In genomic region chr19:423691-424466, GRCh38 we compare ENCODE assay signal across 19 cellular contexts. TPM values are rescaled to one million over a fixed set of nuclear protein-coding genes. Genes with fewer than 3 reads are reported as not detected.
A peak's percentile ranks its signal among the peaks of the same experiment; 100 is the strongest.
DNase-seq lines count a peak whose midpoint lies in the region; ATAC-seq, FAIRE-seq and TF ChIP-seq lines count a peak whose summit lies in the region.
"Had no signal": no experiment of that assay in that cellular context is flagged by ENCODE, and none has a peak within 500 bp of the region (broad histone marks: within the 10 kb centered on the region; RNA-seq: fewer than 3 reads in every experiment).

No MANE protein-coding gene starts in this region.

- intact Hi-C loops in Right ventricle myocardium superior (cut with DNase I) (no loop called here), K562 (cut with micrococcal nuclease) (no loop called here)

- H3K9me3 ChIP-seq in right atrium auricular region: no peaks in the 10 kb centered on the region
- no peaks in the 10 kb centered on the region for H3K9me3 ChIP-seq in K562 (replicated peaks; ENCODE audit: control insufficient read depth, insufficient read depth, low read depth, low read length)

- H2AFZ ChIP-seq in K562 (ENCODE audit: low read depth, low read length): no peak overlapping the region
- H2AFZ ChIP-seq: GM23248 had no signal

- H3K36me3 ChIP-seq in right atrium auricular region (no peaks in the 10 kb centered on the region), K562 (ENCODE audit: control insufficient read depth, insufficient read depth, low read length) (no peaks in the 10 kb centered on the region)
- H3K36me3 ChIP-seq: BLaER1 treated with 17β-estradiol and CSF1 and Interleukin-3, amounts not matched to agents 10 nM and 100 nM had no signal

- DNase-seq in Right ventricle myocardium superior: peak; percentile 33
- no peak for DNase-seq in right atrium auricular region (ENCODE audit: low spot score)
- peak; percentile 38 for DNase-seq in GM13977 (ENCODE audit: low spot score)
- DNase-seq in K562 (ENCODE audit: extremely low read depth in 1 of 4, low spot score in 3 of 4): no peak
- no peak for DNase-seq in left lobe of liver (ENCODE audit: low spot score)
- no peak for DNase-seq in germinal center (ENCODE audit: low spot score)
- no peak for DNase-seq in SIG-M5 treated with dmso at 0.1 percent for 504 hours (lab: John Stamatoyannopoulos, UW; ENCODE audit: unreplicated experiment)
- DNase-seq: ACHN; Calu3; CD4-positive, alpha-beta T cell; DMS 273 treated with DMSO at 0.1 percent for 48 hours; GM23248 had no signal

- TF ChIP-seq CTCF in right atrium auricular region (IDR thresholded peaks at IDR 0.05) (no peak), GM13977 (IDR thresholded peaks at IDR 0.05; ENCODE audit: extremely low read depth, insufficient read depth, missing control alignments) (no peak), K562 (IDR thresholded peaks at IDR 0.05 in 2 of 3, conservative IDR thresholded peaks at IDR 0.05 in 1 of 3; ENCODE audit: insufficient read depth in 2 of 3, low read depth in 1 of 3, low read length in 3 of 3) (peak; percentile 16 to 31 (median 26); a peak in 3 of 6 replicates)

- H3K4me3 ChIP-seq in right atrium auricular region: no peak overlapping the region
- H3K4me3 ChIP-seq in K562: no peak overlapping the region
- H3K4me3 ChIP-seq: BLaER1 treated with 17β-estradiol and CSF1 and Interleukin-3, amounts not matched to agents 10 nM and 100 nM; GM23248 had no signal

- H4K20me1 ChIP-seq in K562 (replicated peaks; ENCODE audit: control insufficient read depth, insufficient read depth, low read length): peaks cover 5% of the 10 kb centered on the region; the same call in 1 of the 2 replicates

- H3K9ac ChIP-seq in K562 (ENCODE audit: insufficient read depth in 1 of 2, low read depth in 2 of 2, low read length in 2 of 2): no peak overlapping the region
- H3K9ac ChIP-seq: BLaER1 treated with 17β-estradiol and CSF1 and Interleukin-3, amounts not matched to agents 10 nM and 100 nM; GM23248 had no signal

- no peak overlapping the region for H3K4me2 ChIP-seq in K562 (ENCODE audit: insufficient read depth, low read length)
- H3K4me2 ChIP-seq: BLaER1 treated with 17β-estradiol and CSF1 and Interleukin-3, amounts not matched to agents 10 nM and 100 nM had no signal

- BruUV-seq in K562 (replicated peaks; lab: Mats Ljungman, UMichigan): no TSS peak

- TF ChIP-seq EP300 in K562 (IDR thresholded peaks at IDR 0.05; ENCODE audit: low read length): no peak

- H3K27me3 ChIP-seq in right atrium auricular region (no peaks in the 10 kb centered on the region), K562 (ENCODE audit: control insufficient read depth in 2 of 2, insufficient read depth in 2 of 2, low read length in 2 of 2) (peaks cover 20 to 68% of the 10 kb centered on the region in 2 experiments; a peak in 4 of 5 replicates)
- H3K27me3 ChIP-seq: BLaER1 treated with 17β-estradiol and CSF1 and Interleukin-3, amounts not matched to agents 10 nM and 100 nM had no signal

- peak in 1 of 2 experiments; percentile 25; a peak in 1 of 4 replicates for TF ChIP-seq RAD21 in K562 (CRISPR knock-in tag; conservative IDR thresholded peaks at IDR 0.05 in 1 of 2, IDR thresholded peaks at IDR 0.05 in 1 of 2)

- H3K27ac ChIP-seq in right atrium auricular region (no peak overlapping the region), K562 (ENCODE audit: extremely low read depth, low read depth, low read length) (no peak overlapping the region)
- H3K27ac ChIP-seq: BLaER1 treated with 17β-estradiol and CSF1 and Interleukin-3, amounts not matched to agents 10 nM and 100 nM; GM23248 had no signal

- no peak for FAIRE-seq in K562 (lab: Jason Lieb, UNC)
- FAIRE-seq: GM18507, H54, HTR-8/SVneo had no signal

- TF ChIP-seq POLR2A in K562 (conservative IDR thresholded peaks at IDR 0.05): no peak

- POLR2A ChIA-PET in K562 (lab: Yijun Ruan, JAX): no interaction called here

- H3K9me1 ChIP-seq in K562 (ENCODE audit: control insufficient read depth, insufficient read depth, low read length): no peaks in the 10 kb centered on the region

- in situ Hi-C loops in GM13977 (cut with MboI; ENCODE audit: low pct_unique_long_range_greater_than_20kb, low sequenced_read_pairs, unreplicated experiment): no loop called here
- in situ Hi-C loops in K562 (cut with MboI): no loop called here

- no peaks in the 10 kb centered on the region for H3K79me2 ChIP-seq in K562 (ENCODE audit: control insufficient read depth, insufficient read depth, low read length)

- H3K4me1 ChIP-seq in right atrium auricular region: no peaks in the 10 kb centered on the region
- peaks cover 0 to 21% of the 10 kb centered on the region in 2 experiments; a peak in 2 of 5 replicates for H3K4me1 ChIP-seq in K562 (replicated peaks in 1 of 2; ENCODE audit: control insufficient read depth in 2 of 2, insufficient read depth in 2 of 2, low read length in 2 of 2)

- ATAC-seq in Right ventricle myocardium superior (ENCODE audit: poor library complexity) (no peak), K562 (peak; percentile 73), left lobe of liver (peak; percentile 33), GM21367 (IDR thresholded peaks at IDR 0.05; ENCODE audit: unreplicated experiment) (no peak)
- ATAC-seq: HCT116 had no signal

- CTCF ChIA-PET in K562 (lab: Yijun Ruan, JAX; ENCODE audit: low intra/inter-chr PET ratio): no interaction called here

- 3% methylated on average over 23 of the region's 25 CpGs for WGBS in K562 (ENCODE audit: insufficient coverage, low coverage, missing lambda C conversion rate)

TF ChIP-seq in K562, 482 proteins besides CTCF, POLR2A, EP300 and RAD21 (continues in another document):
- peak; percentile 22 for TF ChIP-seq ZFP36 (IDR thresholded peaks at IDR 0.05; ENCODE audit: low read depth, low read length, partially characterized antibody)
- TF ChIP-seq HDAC3 (IDR thresholded peaks at IDR 0.05; ENCODE audit: borderline replicate concordance, partially characterized antibody): no peak
- TF ChIP-seq ZKSCAN8 (CRISPR knock-in tag; IDR thresholded peaks at IDR 0.05): peak; percentile 88
- no peak for TF ChIP-seq ARID3B (CRISPR knock-in tag; IDR thresholded peaks at IDR 0.05; ENCODE audit: borderline replicate concordance)

RNA-seq across cellular contexts. Expression of gene C2CD4C, which starts 14.9 kb away (rescaled TPM):
- total RNA-seq in Right ventricle myocardium superior: 1.7 TPM
- under 1 TPM; 0.26 to 0.55 TPM for total RNA-seq in right atrium auricular region
- total RNA-seq in K562 (2011; cell fraction: chromatin; rRNA removed; ENCODE audit: low replicate concordance): 0.25 and 0.49 TPM in 2 replicates
- total RNA-seq in K562 (2011; cell fraction: nucleolus; rRNA removed): 0.13 and 0.67 TPM in 2 replicates
- 0.15 TPM in 2 replicates for total RNA-seq in K562 (2011; cell fraction: nucleoplasm; rRNA removed)
- total RNA-seq in K562 (2014; rRNA removed): not detected in 2 replicates
- not detected in 2 replicates for total RNA-seq in K562 (2014; rRNA removed; fragmentation: Illumina TruSeq; extraction: Trizol)
- total RNA-seq in K562 (2015; rRNA removed; fragmentation: Illumina TruSeq; extraction: Trizol): not detected in 2 replicates
- total RNA-seq in K562 (2021): not detected in 2 replicates
- 0.01 and 0.07 TPM in 2 replicates for polyA plus RNA-seq in K562 (2011; rRNA removed)
- 0.04 and 0.10 TPM in 2 replicates for polyA plus RNA-seq in K562 (2011; cell fraction: cytosol; rRNA removed)
- polyA plus RNA-seq in K562 (2011; cell fraction: nucleus; rRNA removed): 0.44 and 0.68 TPM in 2 replicates
- polyA plus RNA-seq in K562 (2012): not detected in 2 replicates
- polyA plus RNA-seq in K562 (2014; fragmentation: Illumina TruSeq; extraction: Trizol): not detected in 2 replicates
- not detected for polyA plus RNA-seq in K562 (2014; fragmentation: Nextera tagmentation; extraction: Ambion mirVana)
- 0.07 and 0.16 TPM in 2 replicates for polyA plus RNA-seq in K562 (2014; rRNA removed)
- polyA minus RNA-seq in K562 (2011; rRNA and poly(A)+ RNA removed): not detected in 2 replicates
- polyA minus RNA-seq in K562 (2011; cell fraction: cytosol; rRNA and poly(A)+ RNA removed): not detected in 2 replicates
- polyA minus RNA-seq in K562 (2011; cell fraction: nucleus; rRNA and poly(A)+ RNA removed): 0.13 TPM in 1 of 2 replicates, not detected in the other
- total RNA-seq in left lobe of liver: 0.33 TPM
- total RNA-seq: CD4-positive, alpha-beta T cell; Daoy had no signal

RNA-seq across cellular contexts. Expression of gene SHC2, which starts 37.0 kb away (rescaled TPM):
- total RNA-seq in Right ventricle myocardium superior (8.8 TPM), right atrium auricular region (10 to 100 TPM in 1 of 2 donors, 1 to 10 TPM in 1; 9.6 to 26.8 TPM), K562 (2014; rRNA removed) (0.14 TPM in 1 of 2 replicates, not detected in the other), K562 (2014; rRNA removed; fragmentation: Illumina TruSeq; extraction: Trizol) (not detected in 2 replicates), K562 (2015; rRNA removed; fragmentation: Illumina TruSeq; extraction: Trizol) (not detected in 2 replicates), K562 (2021) (0.16 and 0.20 TPM in 2 replicates), left lobe of liver (57.8 TPM)
- total RNA-seq in K562 (2011; cell fraction: chromatin; rRNA removed; ENCODE audit: low replicate concordance): 0.86 and 2.4 TPM in 2 replicates
- 1.1 and 1.3 TPM in 2 replicates for total RNA-seq in K562 (2011; cell fraction: nucleolus; rRNA removed)
- total RNA-seq in K562 (2011; cell fraction: nucleoplasm; rRNA removed): 0.88 and 1.6 TPM in 2 replicates
- polyA plus RNA-seq in K562 (2011; rRNA removed) (0.36 and 1.3 TPM in 2 replicates), K562 (2014; fragmentation: Illumina TruSeq; extraction: Trizol) (not detected in 2 replicates), K562 (2014; fragmentation: Nextera tagmentation; extraction: Ambion mirVana) (not detected), K562 (2014; rRNA removed) (0.15 TPM in 1 of 2 replicates, not detected in the other)
- polyA plus RNA-seq in K562 (2011; cell fraction: cytosol; rRNA removed): 0.49 and 0.64 TPM in 2 replicates
- 7.4 and 7.9 TPM in 2 replicates for polyA plus RNA-seq in K562 (2011; cell fraction: nucleus; rRNA removed)
- 0.16 and 2.0 TPM in 2 replicates for polyA plus RNA-seq in K562 (2012)
- 0.36 and 0.53 TPM in 2 replicates for polyA minus RNA-seq in K562 (2011; rRNA and poly(A)+ RNA removed)
- polyA minus RNA-seq in K562 (2011; cell fraction: cytosol; rRNA and poly(A)+ RNA removed): 0.55 and 0.76 TPM in 2 replicates
- polyA minus RNA-seq in K562 (2011; cell fraction: nucleus; rRNA and poly(A)+ RNA removed): 0.89 and 0.94 TPM in 2 replicates
- total RNA-seq: GM23248 had no signal
- polyA plus RNA-seq: GM23248 had no signal

Comparison
In these comparisons a context has a peak if more than half of its experiments do, and no peak if none do; other contexts are left out.
1. DNase-seq: peak in Right ventricle myocardium superior (single experiment) and GM13977 (single experiment); none in right atrium auricular region (single experiment), K562 (0 of 4), left lobe of liver (single experiment), germinal center (single experiment) and SIG-M5 treated with dmso at 0.1 percent for 504 hours (single experiment).
2. ATAC-seq: peak in K562 (single experiment) and left lobe of liver (single experiment); none in Right ventricle myocardium superior (single experiment) and GM21367 (single experiment).
3. CTCF ChIP-seq: peak in K562 (3 of 3); none in right atrium auricular region (0 of 2) and GM13977 (single experiment).